In the genomic region with DNA sequence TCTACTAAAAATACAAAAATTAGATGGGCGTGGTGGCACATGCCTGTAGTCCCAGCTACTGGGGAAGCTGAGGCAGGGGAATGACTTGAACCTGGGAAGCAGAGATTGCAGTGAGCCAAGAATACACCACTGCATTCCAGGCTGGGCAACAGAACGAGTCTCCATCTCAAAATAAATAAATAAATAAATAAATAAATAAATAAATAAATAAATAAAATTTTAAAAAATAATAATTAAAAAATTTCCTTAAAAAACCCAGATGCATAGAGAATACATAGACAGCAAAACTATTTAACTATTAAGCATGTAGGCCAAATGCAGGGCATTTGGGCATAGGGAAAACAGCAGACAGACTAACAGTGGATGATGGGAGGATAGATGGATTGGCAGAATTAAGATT, we compare ENCODE assay signal across 5 cellular contexts. TPM values are rescaled to one million over a fixed set of nuclear protein-coding genes. Genes with fewer than 3 reads are reported as not detected.
"Had no signal": no experiment of that assay in that cellular context is flagged by ENCODE, and none has a peak within 500 bp of the region (broad histone marks: within the 10 kb centered on the region; RNA-seq: fewer than 3 reads in every experiment).

No MANE protein-coding gene starts in this region.

RNA-seq across cellular contexts. Expression of gene TMEM132E, which starts 40.8 kb away (rescaled TPM):
- total RNA-seq: HepG2, HT-29, HT1080, IMR-90, K562 had no signal
- polyA plus RNA-seq: HepG2, IMR-90, K562 had no signal
